In the genomic region with DNA sequence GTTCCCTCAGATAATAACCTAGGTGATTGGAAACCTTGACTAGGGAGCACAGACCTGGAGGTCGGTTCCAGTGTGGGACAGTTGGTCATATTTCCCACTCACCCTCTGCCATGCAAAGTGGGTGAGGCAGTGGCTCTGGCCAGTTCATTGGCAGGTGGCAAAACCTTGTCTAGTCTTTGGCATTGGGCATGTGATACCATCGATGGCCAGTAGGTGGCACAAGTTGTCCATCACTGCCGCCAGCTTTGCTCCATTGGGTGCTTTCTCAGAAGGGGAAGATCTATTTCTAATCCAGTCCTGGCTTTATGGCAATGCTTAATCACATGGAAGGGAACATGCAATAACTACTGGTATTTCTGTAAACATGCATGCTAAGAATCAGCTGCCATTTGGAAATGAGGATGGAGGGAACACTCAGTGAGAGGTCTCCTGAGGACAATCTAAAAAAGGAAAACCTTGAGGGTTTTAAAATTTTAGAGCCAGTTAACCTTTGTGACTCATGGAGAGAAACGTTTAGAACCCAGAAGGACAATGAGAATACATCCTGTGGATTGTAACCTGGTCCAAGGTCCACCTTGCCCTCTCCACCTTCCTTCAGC, we compare ENCODE assay signal across 8 cellular contexts.
DNase-seq lines count a peak whose midpoint lies in the region; ATAC-seq, FAIRE-seq and TF ChIP-seq lines count a peak whose summit lies in the region.
"Not testable (repeated sequence)": the region's sequence is repeated elsewhere in the genome, so short reads cannot be mapped to it uniquely, and the experiment has no call there.

No MANE protein-coding gene starts in this region.

- H3K9me3 Mint-ChIP-seq in activated T-cell treated with anti-CD3 and anti-CD28 coated beads, Interleukin-2, amount 50 U/mL, for 24 hours = not testable (repeated sequence)

- H3K27me3 Mint-ChIP-seq in activated T-cell treated with anti-CD3 and anti-CD28 coated beads, Interleukin-2, amount 50 U/mL, for 24 hours = not testable (repeated sequence)

- ATAC-seq in HCT116 = peak; percentile 98

- not testable (repeated sequence) for H2AFZ ChIP-seq in HCT116 (ENCODE audit: low read depth, low read length, poor library complexity, severe bottlenecking); osteoblast (ENCODE audit: low read length)

- TF ChIP-seq CTCF in 22Rv1 (IDR thresholded peaks at IDR 0.05) (peak; percentile 26), HCT116 (IDR thresholded peaks at IDR 0.05 in 2 of 3, conservative IDR thresholded peaks at IDR 0.05 in 1 of 3; ENCODE audit: borderline replicate concordance in 1 of 3, insufficient read depth in 1 of 3, low read depth in 2 of 3, low read length in 2 of 3) (peak; percentile 26 to 50 (median 27); a peak in 4 of 6 replicates), osteoblast (IDR thresholded peaks at IDR 0.05; ENCODE audit: extremely low read depth, low read depth, low read length) (peak; percentile 47)

- POLR2A ChIA-PET in HCT116 (lab: Charles Lee) = not testable (repeated sequence)

- H3K27ac Mint-ChIP-seq in activated T-cell treated with anti-CD3 and anti-CD28 coated beads, Interleukin-2, amount 50 U/mL, for 24 hours = not testable (repeated sequence)

- TF ChIP-seq RAD21 in HCT116 (IDR thresholded peaks at IDR 0.05; ENCODE audit: low read depth) = peak; percentile 50

- TF ChIP-seq POLR2A in GM12892 (IDR thresholded peaks at IDR 0.05; ENCODE audit: low read depth, low read length); HCT116 (IDR thresholded peaks at IDR 0.05; ENCODE audit: borderline replicate concordance, extremely low read depth, insufficient read depth, insufficient read length): not testable (repeated sequence)

- peak; percentile 92 for FAIRE-seq in GM12892 (lab: Jason Lieb, UNC)
- FAIRE-seq in endometrium (lab: Jason Lieb, UNC) = peak; percentile 84

- H4K20me1 ChIP-seq in HCT116 (ENCODE audit: insufficient read depth); osteoblast (ENCODE audit: insufficient read depth, low read length): not testable (repeated sequence)

- H3K36me3 Mint-ChIP-seq in activated T-cell treated with anti-CD3 and anti-CD28 coated beads, Interleukin-2, amount 50 U/mL, for 24 hours (ENCODE audit: low read depth) = not testable (repeated sequence)

- H3K4me3 ChIP-seq in HCT116 (replicated peaks in 1 of 2; ENCODE audit: low read depth in 1 of 2, low read length in 2 of 2); osteoblast (ENCODE audit: insufficient read depth, low read length): not testable (repeated sequence)

- not testable (repeated sequence) for BruUV-seq in HCT116 (replicated peaks; lab: Mats Ljungman, UMichigan)

- not testable (repeated sequence) for H3K27me3 ChIP-seq in HCT116 (ENCODE audit: insufficient read depth, low read length); osteoblast (ENCODE audit: insufficient read depth, low read length)

- RAD21 ChIA-PET in HCT116 (lab: Charles Lee; ENCODE audit: low non-redundant PET in 1 of 2, low total read pairs in 2 of 2, uncharacterized antibody in 2 of 2, unreplicated experiment in 2 of 2) = not testable (repeated sequence)

- not testable (repeated sequence) for H3K4me1 ChIP-seq in HCT116 (ENCODE audit: control insufficient read depth in 1 of 2, insufficient read depth in 2 of 2, low read length in 2 of 2); osteoblast (ENCODE audit: insufficient read depth, low read length)

- not testable (repeated sequence) for H3K27ac ChIP-seq in 22Rv1; HCT116 (ENCODE audit: low read depth, low read length); osteoblast (ENCODE audit: low read depth, low read length)

- intact Hi-C loops in HCT116 (cut with micrococcal nuclease) = not testable (repeated sequence)

- DNase-seq in GM12892 (ENCODE audit: insufficient read length); HCT116 (ENCODE audit: low read depth, low spot score); osteoblast (ENCODE audit: insufficient read length, low spot score, missing footprints): not testable (repeated sequence)
- DNase-seq in M059J (ENCODE audit: low read depth) = peak; percentile 39
- peak; percentile 44 for DNase-seq in activated T-cell treated with anti-CD3 and anti-CD28 coated beads, Interleukin-2, amount 50 U/mL, for 24 hours
- DNase-seq in iris pigment epithelial cell (ENCODE audit: low read depth) = peak; percentile 26

- CTCF ChIA-PET in HCT116 (lab: Charles Lee) = not testable (repeated sequence)

- H3K4me3 Mint-ChIP-seq in activated T-cell treated with anti-CD3 and anti-CD28 coated beads, Interleukin-2, amount 50 U/mL, for 24 hours = not testable (repeated sequence)

- H3K9ac ChIP-seq in HCT116 (ENCODE audit: low read length) = not testable (repeated sequence)

- H3K9me2 ChIP-seq in HCT116 (ENCODE audit: insufficient read depth) = not testable (repeated sequence)

- not testable (repeated sequence) for H3K9me3 ChIP-seq in HCT116 (ENCODE audit: control insufficient read depth in 1 of 2, insufficient read depth in 1 of 2, low read depth in 1 of 2, low read length in 2 of 2); osteoblast (ENCODE audit: low read depth, low read length)

- H3K36me3 ChIP-seq in HCT116 (ENCODE audit: control insufficient read depth in 1 of 2, insufficient read depth in 2 of 2, low read length in 2 of 2); osteoblast (ENCODE audit: insufficient read depth, low read length): not testable (repeated sequence)

- not testable (repeated sequence) for H3K79me2 ChIP-seq in HCT116 (ENCODE audit: insufficient read depth, low read length); osteoblast (ENCODE audit: insufficient read depth, low read length)

- H3K4me1 Mint-ChIP-seq in activated T-cell treated with anti-CD3 and anti-CD28 coated beads, Interleukin-2, amount 50 U/mL, for 24 hours (ENCODE audit: low read depth) = not testable (repeated sequence)

- H3K4me2 ChIP-seq in HCT116 (ENCODE audit: low read length); osteoblast (ENCODE audit: insufficient read depth, low read length): not testable (repeated sequence)
